ENCODE assay signal across 8 cellular contexts in genomic region chr6:156778615-156779205, GRCh38. TPM values are rescaled to one million over a fixed set of nuclear protein-coding genes. Genes with fewer than 3 reads are reported as not detected.
A peak's percentile ranks its signal among the peaks of the same experiment; 100 is the strongest.
DNase-seq lines count a peak whose midpoint lies in the region; ATAC-seq and TF ChIP-seq lines count a peak whose summit lies in the region.

No MANE protein-coding gene starts in this region.

- H4K20me1 ChIP-seq in smooth muscle cell (ENCODE audit: low read depth) = peaks cover 41% of the 10 kb centered on the region

- H3K27ac Mint-ChIP-seq in T-helper 2 cell treated with Interferon-gamma antibody and Interleukin-4, amounts not matched to agents 5 μg/mL and 100 μg/mL, for 36 hours = peak overlapping the region; percentile 88

- TF ChIP-seq CTCF in astrocyte of the spinal cord (IDR thresholded peaks at IDR 0.05; ENCODE audit: low read depth, low read length) (no peak), smooth muscle cell (IDR thresholded peaks at IDR 0.05; ENCODE audit: borderline replicate concordance, insufficient read depth, poor library complexity, severe bottlenecking) (no peak)

- H3K36me3 ChIP-seq in iPS-20b (ENCODE audit: insufficient read depth, low read depth, low read length) (no peaks in the 10 kb centered on the region), smooth muscle cell (ENCODE audit: low read depth) (no peaks in the 10 kb centered on the region)

- H3K4me3 Mint-ChIP-seq in T-helper 2 cell treated with Interferon-gamma antibody and Interleukin-4, amounts not matched to agents 5 μg/mL and 100 μg/mL, for 36 hours = peak overlapping the region; percentile 75

- peak overlapping the region; percentile 91 for H3K4me2 ChIP-seq in smooth muscle cell

- in situ Hi-C loops in astrocyte of the spinal cord (cut with HindIII; ENCODE audit: low sequenced_read_pairs) = no loop called here

- H3K4me3 ChIP-seq in astrocyte of the spinal cord (ENCODE audit: low read depth, low read length) (peak overlapping the region; percentile 73), iPS-20b (ENCODE audit: low read length) (peak overlapping the region; percentile 65; the same call in 1 of the 2 replicates), smooth muscle cell (peak overlapping the region; percentile 64)

- WGBS in smooth muscle cell (ENCODE audit: low lambda C conversion rate) = 1% methylated on average over 22 of the region's 71 CpGs

- H3K27me3 ChIP-seq in iPS-20b (ENCODE audit: insufficient read depth, low read length) = no peaks in the 10 kb centered on the region
- H3K27me3 ChIP-seq in smooth muscle cell (ENCODE audit: low read depth) = no peaks in the 10 kb centered on the region

- H3K9me3 Mint-ChIP-seq in T-helper 2 cell treated with Interferon-gamma antibody and Interleukin-4, amounts not matched to agents 5 μg/mL and 100 μg/mL, for 36 hours = no peaks in the 10 kb centered on the region

- peak overlapping the region; percentile 80; the same call in 1 of the 2 replicates for H3K9ac ChIP-seq in iPS-20b (ENCODE audit: low read depth, low read length)
- H3K9ac ChIP-seq in smooth muscle cell (ENCODE audit: low read depth) = peak overlapping the region; percentile 91

- peaks cover 43% of the 10 kb centered on the region for H3K4me1 Mint-ChIP-seq in T-helper 2 cell treated with Interferon-gamma antibody and Interleukin-4, amounts not matched to agents 5 μg/mL and 100 μg/mL, for 36 hours (ENCODE audit: low read depth)

- peak; percentile 54 for DNase-seq in DMS79 (lab: John Stamatoyannopoulos, UW)
- peak; percentile 54 for DNase-seq in T-helper 2 cell treated with Interferon-gamma antibody and Interleukin-4, amounts not matched to agents 5 μg/mL and 100 μg/mL, for 36 hours (ENCODE audit: low spot score)
- peak; percentile 50 for DNase-seq in astrocyte of the spinal cord (ENCODE audit: low read depth, low spot score)
- DNase-seq in smooth muscle cell (lab: John Stamatoyannopoulos, UW; ENCODE audit: unreplicated experiment) = no peak

- no peaks in the 10 kb centered on the region for H3K27me3 Mint-ChIP-seq in T-helper 2 cell treated with Interferon-gamma antibody and Interleukin-4, amounts not matched to agents 5 μg/mL and 100 μg/mL, for 36 hours (ENCODE audit: low read depth)

- peaks cover 52% of the 10 kb centered on the region for H3K4me1 ChIP-seq in iPS-20b (ENCODE audit: insufficient read depth, low read length)
- peaks cover 60% of the 10 kb centered on the region for H3K4me1 ChIP-seq in smooth muscle cell (ENCODE audit: low read depth)

- H3K27ac ChIP-seq in iPS-20b (ENCODE audit: low read length) (no peak overlapping the region), smooth muscle cell (ENCODE audit: low read depth) (peak overlapping the region; percentile 83)

- peaks cover 2% of the 10 kb centered on the region for H3K36me3 Mint-ChIP-seq in T-helper 2 cell treated with Interferon-gamma antibody and Interleukin-4, amounts not matched to agents 5 μg/mL and 100 μg/mL, for 36 hours (ENCODE audit: low read depth)

- H3K9me3 ChIP-seq in iPS-20b (ENCODE audit: insufficient read depth, low read depth, low read length) (no peaks in the 10 kb centered on the region), smooth muscle cell (replicated peaks; ENCODE audit: low read depth) (no peaks in the 10 kb centered on the region)

- peaks cover 13% of the 10 kb centered on the region for H3F3A ChIP-seq in smooth muscle cell (ENCODE audit: low read depth)

- H3K79me2 ChIP-seq in smooth muscle cell (ENCODE audit: low read depth) = peaks cover 60% of the 10 kb centered on the region

- H2AFZ ChIP-seq in smooth muscle cell (ENCODE audit: low read depth) = peak overlapping the region; percentile 66

- ATAC-seq in HG03521 (IDR thresholded peaks at IDR 0.05; ENCODE audit: unreplicated experiment) (peak; percentile 5), GM21526 (IDR thresholded peaks at IDR 0.05; ENCODE audit: low FRiP score, unreplicated experiment) (no peak), GM19351 (IDR thresholded peaks at IDR 0.05; ENCODE audit: unreplicated experiment) (no peak)

RNA-seq across cellular contexts. Expression of gene ARID1B, which starts 1.5 kb away (rescaled TPM):
- 52.8 and 65.4 TPM in 2 replicates for total RNA-seq in smooth muscle cell
- polyA plus RNA-seq in smooth muscle cell = 30.1 and 40.2 TPM in 2 replicates
